1 cellular context compared by ENCODE assay signal in the genomic region with DNA sequence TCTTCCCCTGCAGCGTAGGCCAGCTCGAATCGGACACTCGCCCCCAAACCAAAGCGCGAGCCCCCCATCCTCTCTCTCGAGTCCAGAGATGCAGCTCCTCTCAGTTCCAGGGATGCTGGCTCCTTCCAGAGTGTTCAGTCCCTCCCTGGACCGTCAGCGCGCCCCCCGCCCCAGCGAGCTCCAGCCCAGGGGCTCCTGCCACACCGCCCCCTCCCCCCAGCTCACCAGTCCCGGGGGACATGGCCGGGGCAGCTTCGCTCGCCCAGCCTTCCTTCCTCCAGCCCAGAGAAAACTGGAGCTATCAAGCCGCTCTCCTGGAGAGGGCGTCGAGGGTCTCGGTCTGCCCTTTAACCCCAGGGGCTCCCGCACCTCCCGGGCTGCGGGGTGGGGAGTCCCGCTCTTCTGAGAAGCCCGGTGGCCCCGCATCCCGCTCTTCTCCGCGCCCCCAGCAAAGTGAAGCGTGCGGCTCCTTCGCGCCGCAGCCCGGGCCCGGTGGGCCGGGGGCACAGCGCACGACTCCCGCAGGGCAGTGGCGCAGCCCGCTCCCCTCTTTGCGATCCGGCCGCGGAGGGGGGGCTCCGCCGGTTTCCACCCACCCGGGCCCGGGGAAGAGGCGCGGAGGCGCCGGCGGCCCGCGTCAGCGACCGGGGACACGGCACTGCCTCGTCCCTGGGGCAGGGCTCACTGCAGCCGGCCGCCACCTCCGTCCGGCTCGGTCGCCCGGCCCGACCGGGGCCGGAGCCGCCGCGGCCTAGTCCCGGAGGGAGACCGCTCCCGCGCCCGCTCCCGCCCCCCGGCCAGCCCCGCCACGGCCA.
TF ChIP-seq lines count a peak whose summit lies in the region.

No MANE protein-coding gene starts in this region.

TF ChIP-seq in HepG2, 621 proteins besides CTCF, POLR2A, EP300 and RAD21 (continues in another document):
- no peak for TF ChIP-seq DMAP1 (CRISPR knock-in tag; IDR thresholded peaks at IDR 0.05)
- no peak for TF ChIP-seq EED (CRISPR knock-in tag; IDR thresholded peaks at IDR 0.05)
- no peak for TF ChIP-seq GABPB1 (CRISPR knock-in tag; IDR thresholded peaks at IDR 0.05)
- TF ChIP-seq ATF7 (IDR thresholded peaks at IDR 0.05) = no peak
- TF ChIP-seq ATF7 (CRISPR knock-in tag; IDR thresholded peaks at IDR 0.05) = no peak
- TF ChIP-seq ZNF749 (CRISPR knock-in tag; IDR thresholded peaks at IDR 0.05; ENCODE audit: borderline replicate concordance) = no peak
- no peak for TF ChIP-seq ZNF24 (IDR thresholded peaks at IDR 0.05)
- TF ChIP-seq FOXC1 (CRISPR knock-in tag; IDR thresholded peaks at IDR 0.05; ENCODE audit: borderline replicate concordance) = no peak
- TF ChIP-seq, protein P1, sequence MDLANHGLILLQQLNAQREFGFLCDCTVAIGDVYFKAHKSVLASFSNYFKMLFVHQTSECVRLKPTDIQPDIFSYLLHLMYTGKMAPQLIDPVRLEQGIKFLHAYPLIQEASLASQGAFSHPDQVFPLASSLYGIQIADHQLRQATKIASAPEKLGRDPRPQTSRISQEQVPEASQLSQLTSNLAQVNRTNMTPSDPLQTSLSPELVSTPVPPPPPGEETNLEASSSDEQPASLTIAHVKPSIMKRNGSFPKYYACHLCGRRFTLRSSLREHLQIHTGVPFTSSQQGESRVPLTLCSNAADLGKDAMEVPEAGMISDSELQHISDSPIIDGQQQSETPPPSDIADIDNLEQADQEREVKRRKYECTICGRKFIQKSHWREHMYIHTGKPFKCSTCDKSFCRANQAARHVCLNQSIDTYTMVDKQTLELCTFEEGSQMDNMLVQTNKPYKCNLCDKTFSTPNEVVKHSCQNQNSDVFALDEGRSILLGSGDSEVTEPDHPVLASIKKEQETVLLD (CRISPR knock-in tag; IDR thresholded peaks at IDR 0.05; ENCODE audit: low read depth) = 0 out of 2 replicates have a peak, but pooled peaks have one; percentile 32
- TF ChIP-seq GMEB1 (CRISPR knock-in tag; IDR thresholded peaks at IDR 0.05; ENCODE audit: borderline replicate concordance) = no peak
- TF ChIP-seq ZFY (CRISPR knock-in tag; IDR thresholded peaks at IDR 0.05) = peak; percentile 76; the same call in 1 of the 2 replicates
- no peak for TF ChIP-seq TP53 (CRISPR knock-in tag; conservative IDR thresholded peaks at IDR 0.05)
- TF ChIP-seq ZNF709 (CRISPR knock-in tag; IDR thresholded peaks at IDR 0.05) = 0 out of 2 replicates have a peak, but pooled peaks have one; percentile 55
- TF ChIP-seq ZFP36L2 (CRISPR knock-in tag; IDR thresholded peaks at IDR 0.05) = no peak
- no peak for TF ChIP-seq ZNF496 (CRISPR knock-in tag; IDR thresholded peaks at IDR 0.05; ENCODE audit: insufficient replicate concordance)
- TF ChIP-seq ZBTB34 (CRISPR knock-in tag; IDR thresholded peaks at IDR 0.05) = no peak
- no peak for TF ChIP-seq MED8 (CRISPR knock-in tag; IDR thresholded peaks at IDR 0.05; ENCODE audit: insufficient replicate concordance)
- peak; percentile 24 for TF ChIP-seq RBM22 (optimal IDR thresholded peaks at IDR 0.05; ENCODE audit: low read length)
- TF ChIP-seq ZBTB7B (CRISPR knock-in tag; IDR thresholded peaks at IDR 0.05) = peak; percentile 68
- no peak for TF ChIP-seq NR2F2 (IDR thresholded peaks at IDR 0.05; ENCODE audit: borderline replicate concordance, low read depth)
- TF ChIP-seq ZNF446 (CRISPR knock-in tag; IDR thresholded peaks at IDR 0.05) = 0 out of 2 replicates have a peak, but pooled peaks have one; percentile 43
- TF ChIP-seq, protein P2, sequence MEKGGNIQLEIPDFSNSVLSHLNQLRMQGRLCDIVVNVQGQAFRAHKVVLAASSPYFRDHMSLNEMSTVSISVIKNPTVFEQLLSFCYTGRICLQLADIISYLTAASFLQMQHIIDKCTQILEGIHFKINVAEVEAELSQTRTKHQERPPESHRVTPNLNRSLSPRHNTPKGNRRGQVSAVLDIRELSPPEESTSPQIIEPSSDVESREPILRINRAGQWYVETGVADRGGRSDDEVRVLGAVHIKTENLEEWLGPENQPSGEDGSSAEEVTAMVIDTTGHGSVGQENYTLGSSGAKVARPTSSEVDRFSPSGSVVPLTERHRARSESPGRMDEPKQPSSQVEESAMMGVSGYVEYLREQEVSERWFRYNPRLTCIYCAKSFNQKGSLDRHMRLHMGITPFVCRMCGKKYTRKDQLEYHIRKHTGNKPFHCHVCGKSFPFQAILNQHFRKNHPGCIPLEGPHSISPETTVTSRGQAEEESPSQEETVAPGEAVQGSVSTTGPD (CRISPR knock-in tag; IDR thresholded peaks at IDR 0.05) = no peak
- peak; percentile 12; the same call in 1 of the 2 replicates for TF ChIP-seq ZNF281 (CRISPR knock-in tag; IDR thresholded peaks at IDR 0.05; ENCODE audit: borderline replicate concordance)
- TF ChIP-seq ZNF180 (CRISPR knock-in tag; IDR thresholded peaks at IDR 0.05; ENCODE audit: borderline replicate concordance, low read depth) = no peak
- TF ChIP-seq ZNF225 (CRISPR knock-in tag; IDR thresholded peaks at IDR 0.05) = no peak
- TF ChIP-seq MED1 (CRISPR knock-in tag; IDR thresholded peaks at IDR 0.05) = no peak
- 0 out of 2 replicates have a peak, but pooled peaks have one; percentile 17 for TF ChIP-seq ZNF556 (CRISPR knock-in tag; IDR thresholded peaks at IDR 0.05; ENCODE audit: borderline replicate concordance)
- TF ChIP-seq ZNF207 (IDR thresholded peaks at IDR 0.05; ENCODE audit: borderline replicate concordance) = no peak
- no peak for TF ChIP-seq SATB2 (CRISPR knock-in tag; IDR thresholded peaks at IDR 0.05)
- TF ChIP-seq, protein P3, sequence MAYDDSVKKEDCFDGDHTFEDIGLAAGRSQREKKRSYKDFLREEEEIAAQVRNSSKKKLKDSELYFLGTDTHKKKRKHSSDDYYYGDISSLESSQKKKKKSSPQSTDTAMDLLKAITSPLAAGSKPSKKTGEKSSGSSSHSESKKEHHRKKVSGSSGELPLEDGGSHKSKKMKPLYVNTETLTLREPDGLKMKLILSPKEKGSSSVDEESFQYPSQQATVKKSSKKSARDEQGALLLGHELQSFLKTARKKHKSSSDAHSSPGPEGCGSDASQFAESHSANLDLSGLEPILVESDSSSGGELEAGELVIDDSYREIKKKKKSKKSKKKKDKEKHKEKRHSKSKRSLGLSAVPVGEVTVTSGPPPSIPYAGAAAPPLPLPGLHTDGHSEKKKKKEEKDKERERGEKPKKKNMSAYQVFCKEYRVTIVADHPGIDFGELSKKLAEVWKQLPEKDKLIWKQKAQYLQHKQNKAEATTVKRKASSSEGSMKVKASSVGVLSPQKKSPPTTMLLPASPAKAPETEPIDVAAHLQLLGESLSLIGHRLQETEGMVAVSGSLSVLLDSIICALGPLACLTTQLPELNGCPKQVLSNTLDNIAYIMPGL (CRISPR knock-in tag; IDR thresholded peaks at IDR 0.05; ENCODE audit: borderline replicate concordance in 1 of 2, low read depth in 1 of 2) = peak in 1 of 2 experiments; percentile 60; a peak in 1 of 4 replicates
- TF ChIP-seq, protein P4, sequence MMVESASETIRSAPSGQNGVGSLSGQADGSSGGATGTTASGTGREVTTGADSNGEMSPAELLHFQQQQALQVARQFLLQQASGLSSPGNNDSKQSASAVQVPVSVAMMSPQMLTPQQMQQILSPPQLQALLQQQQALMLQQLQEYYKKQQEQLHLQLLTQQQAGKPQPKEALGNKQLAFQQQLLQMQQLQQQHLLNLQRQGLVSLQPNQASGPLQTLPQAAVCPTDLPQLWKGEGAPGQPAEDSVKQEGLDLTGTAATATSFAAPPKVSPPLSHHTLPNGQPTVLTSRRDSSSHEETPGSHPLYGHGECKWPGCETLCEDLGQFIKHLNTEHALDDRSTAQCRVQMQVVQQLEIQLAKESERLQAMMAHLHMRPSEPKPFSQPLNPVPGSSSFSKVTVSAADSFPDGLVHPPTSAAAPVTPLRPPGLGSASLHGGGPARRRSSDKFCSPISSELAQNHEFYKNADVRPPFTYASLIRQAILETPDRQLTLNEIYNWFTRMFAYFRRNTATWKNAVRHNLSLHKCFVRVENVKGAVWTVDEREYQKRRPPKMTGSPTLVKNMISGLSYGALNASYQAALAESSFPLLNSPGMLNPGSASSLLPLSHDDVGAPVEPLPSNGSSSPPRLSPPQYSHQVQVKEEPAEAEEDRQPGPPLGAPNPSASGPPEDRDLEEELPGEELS (CRISPR knock-in tag; IDR thresholded peaks at IDR 0.05) = no peak
- TF ChIP-seq ZMYM4 (CRISPR knock-in tag; IDR thresholded peaks at IDR 0.05) = 0 out of 2 replicates have a peak, but pooled peaks have one; percentile 1
- no peak for TF ChIP-seq MAZ (IDR thresholded peaks at IDR 0.05; ENCODE audit: borderline replicate concordance, low read depth, low read length)
- 0 out of 2 replicates have a peak, but pooled peaks have one; percentile 19 for TF ChIP-seq MAZ (CRISPR knock-in tag; IDR thresholded peaks at IDR 0.05; ENCODE audit: low read depth)
- TF ChIP-seq RBFOX2 (IDR thresholded peaks at IDR 0.05; ENCODE audit: low read depth, low read length) = peak; percentile 68
- TF ChIP-seq ZNF333 (CRISPR knock-in tag; IDR thresholded peaks at IDR 0.05; ENCODE audit: borderline replicate concordance) = peak; percentile 75; the same call in 1 of the 2 replicates
- TF ChIP-seq, protein P5, sequence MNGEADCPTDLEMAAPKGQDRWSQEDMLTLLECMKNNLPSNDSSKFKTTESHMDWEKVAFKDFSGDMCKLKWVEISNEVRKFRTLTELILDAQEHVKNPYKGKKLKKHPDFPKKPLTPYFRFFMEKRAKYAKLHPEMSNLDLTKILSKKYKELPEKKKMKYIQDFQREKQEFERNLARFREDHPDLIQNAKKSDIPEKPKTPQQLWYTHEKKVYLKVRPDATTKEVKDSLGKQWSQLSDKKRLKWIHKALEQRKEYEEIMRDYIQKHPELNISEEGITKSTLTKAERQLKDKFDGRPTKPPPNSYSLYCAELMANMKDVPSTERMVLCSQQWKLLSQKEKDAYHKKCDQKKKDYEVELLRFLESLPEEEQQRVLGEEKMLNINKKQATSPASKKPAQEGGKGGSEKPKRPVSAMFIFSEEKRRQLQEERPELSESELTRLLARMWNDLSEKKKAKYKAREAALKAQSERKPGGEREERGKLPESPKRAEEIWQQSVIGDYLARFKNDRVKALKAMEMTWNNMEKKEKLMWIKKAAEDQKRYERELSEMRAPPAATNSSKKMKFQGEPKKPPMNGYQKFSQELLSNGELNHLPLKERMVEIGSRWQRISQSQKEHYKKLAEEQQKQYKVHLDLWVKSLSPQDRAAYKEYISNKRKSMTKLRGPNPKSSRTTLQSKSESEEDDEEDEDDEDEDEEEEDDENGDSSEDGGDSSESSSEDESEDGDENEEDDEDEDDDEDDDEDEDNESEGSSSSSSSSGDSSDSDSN (CRISPR knock-in tag; IDR thresholded peaks at IDR 0.05) = peak; percentile 57; the same call in 1 of the 2 replicates
- 0 out of 2 replicates have a peak, but pooled peaks have one; percentile 48 for TF ChIP-seq TMF1 (CRISPR knock-in tag; IDR thresholded peaks at IDR 0.05; ENCODE audit: low read depth)
- peak; percentile 54 for TF ChIP-seq ASH2L (IDR thresholded peaks at IDR 0.05; ENCODE audit: insufficient read length, low read depth, low read length)
- TF ChIP-seq ZNF777 (CRISPR knock-in tag; IDR thresholded peaks at IDR 0.05) = 0 out of 2 replicates have a peak, but pooled peaks have one; percentile 9
- TF ChIP-seq, protein P6, sequence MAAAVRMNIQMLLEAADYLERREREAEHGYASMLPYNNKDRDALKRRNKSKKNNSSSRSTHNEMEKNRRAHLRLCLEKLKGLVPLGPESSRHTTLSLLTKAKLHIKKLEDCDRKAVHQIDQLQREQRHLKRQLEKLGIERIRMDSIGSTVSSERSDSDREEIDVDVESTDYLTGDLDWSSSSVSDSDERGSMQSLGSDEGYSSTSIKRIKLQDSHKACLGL (CRISPR knock-in tag; IDR thresholded peaks at IDR 0.05) = peak; percentile 46; the same call in 1 of the 2 replicates
- TF ChIP-seq FOXK2 (IDR thresholded peaks at IDR 0.05) = no peak
- no peak for TF ChIP-seq ELK4 (CRISPR knock-in tag; IDR thresholded peaks at IDR 0.05; ENCODE audit: borderline replicate concordance)
